8 cellular contexts compared by ENCODE assay signal in genomic region chr3:108099679-108100428, GRCh38. TPM values are rescaled to one million over a fixed set of nuclear protein-coding genes. Genes with fewer than 3 reads are reported as not detected.
DNase-seq lines count a peak whose midpoint lies in the region; ATAC-seq and TF ChIP-seq lines count a peak whose summit lies in the region.

No MANE protein-coding gene starts in this region.

- no peak overlapping the region for H3K9ac ChIP-seq in endodermal cell (ENCODE audit: extremely low read depth, low read length, poor library complexity, severe bottlenecking)

- peak; percentile 95 for DNase-seq in GF-D8 (lab: John Stamatoyannopoulos, UW)
- DNase-seq in endodermal cell, result no peak
- no peak for DNase-seq in DMS 273 (lab: John Stamatoyannopoulos, UW; ENCODE audit: unreplicated experiment)
- no peak for DNase-seq in AG08396 (ENCODE audit: low spot score)
- no peak for DNase-seq in prostate gland (ENCODE audit: low spot score)

- H3K27me3 ChIP-seq in endodermal cell (ENCODE audit: control insufficient read depth, insufficient read depth, low read length, poor library complexity, severe bottlenecking) (peaks cover 8% of the 10 kb centered on the region), prostate gland (replicated peaks; ENCODE audit: insufficient read depth) (no peaks in the 10 kb centered on the region)

- H3K27ac Mint-ChIP-seq in IgD-negative memory B cell (peak overlapping the region; percentile 31 to 92 (median 47)), endodermal cell (no peak overlapping the region)

- peak; percentile 34 for ATAC-seq in GM19467 (IDR thresholded peaks at IDR 0.05; ENCODE audit: unreplicated experiment)
- no peak for ATAC-seq in HG03469 (IDR thresholded peaks at IDR 0.05; ENCODE audit: unreplicated experiment)

- H3K27ac ChIP-seq in endodermal cell (ENCODE audit: low read depth, low read length) (peak overlapping the region; percentile 6), prostate gland (no peak overlapping the region)

- H3K36me3 Mint-ChIP-seq in IgD-negative memory B cell, result peaks cover 2% of the 10 kb centered on the region
- H3K36me3 Mint-ChIP-seq in endodermal cell (ENCODE audit: low read depth), result no peaks in the 10 kb centered on the region

- TF ChIP-seq CTCF in endodermal cell (conservative IDR thresholded peaks at IDR 0.05) (no peak), prostate gland (IDR thresholded peaks at IDR 0.05) (no peak)

- H3K36me3 ChIP-seq in endodermal cell (ENCODE audit: control insufficient read depth, insufficient read depth, low read length), result no peaks in the 10 kb centered on the region
- no peaks in the 10 kb centered on the region for H3K36me3 ChIP-seq in prostate gland

- H3K9me3 ChIP-seq in endodermal cell (ENCODE audit: control insufficient read depth, low read length) (no peaks in the 10 kb centered on the region), prostate gland (no peaks in the 10 kb centered on the region)

- no peaks in the 10 kb centered on the region for H3K4me1 ChIP-seq in endodermal cell (ENCODE audit: control insufficient read depth, insufficient read depth, low read length)
- no peaks in the 10 kb centered on the region for H3K4me1 ChIP-seq in prostate gland (replicated peaks)

- TF ChIP-seq POLR2A in prostate gland (IDR thresholded peaks at IDR 0.05), result no peak

- H3K4me3 Mint-ChIP-seq in IgD-negative memory B cell (peak overlapping the region in 2 of 4 donors; percentile 63 to 78), endodermal cell (no peak overlapping the region)

- peaks cover 31 to 48% (median 43%) of the 10 kb centered on the region in 3 donors for H3K4me1 Mint-ChIP-seq in IgD-negative memory B cell
- H3K4me1 Mint-ChIP-seq in endodermal cell, result peaks cover 3% of the 10 kb centered on the region

- H3K27me3 Mint-ChIP-seq in IgD-negative memory B cell (no peaks in the 10 kb centered on the region), endodermal cell (ENCODE audit: insufficient read depth) (peaks cover under 1% of the 10 kb centered on the region)

- 92 to 98% methylated on average over 4 to 9 of the region's 9 CpGs for WGBS in endodermal cell (ENCODE audit: insufficient coverage in 1 of 2, insufficient read length in 1 of 2), 2 experiments
- 88% methylated on average over 9 of the region's 9 CpGs for WGBS in prostate gland

- no peaks in the 10 kb centered on the region for H3K9me3 Mint-ChIP-seq in IgD-negative memory B cell
- H3K9me3 Mint-ChIP-seq in endodermal cell, result no peaks in the 10 kb centered on the region

- intact Hi-C loops in prostate gland (cut with DNase I), result no loop called here

- no peak overlapping the region for H3K4me3 ChIP-seq in endodermal cell (ENCODE audit: low read length)
- H3K4me3 ChIP-seq in prostate gland, result no peak overlapping the region

RNA-seq across cellular contexts. Expression of gene CD47, which starts 9.0 kb away (rescaled TPM):
- polyA plus RNA-seq in IgD-negative memory B cell, result 147 TPM
- total RNA-seq in endodermal cell, result 10 to 100 TPM in 1 of 2 donors, 1 to 10 TPM in 1; 6.4 to 12.0 TPM
- 58.8 TPM for polyA plus RNA-seq in endodermal cell (2013, experiment 1 of 2)
- 54.4 TPM for polyA plus RNA-seq in endodermal cell (2013, experiment 2 of 2)
- 100 to 1,000 TPM in 1 of 2 donors, 10 to 100 TPM in 1; 90.1 to 197 TPM for total RNA-seq in prostate gland

Comparison
In these comparisons a context has a peak if more than half of its experiments do, and no peak if none do; other contexts are left out.
1. RNA of gene CD47, which starts 9.0 kb away (total RNA-seq): 90.1 to 197 TPM in prostate gland; 6.4 to 12.0 TPM in endodermal cell; every median in the first group is over 4 times any median in the second.